ENCODE assay signal across 1 cellular context in the genomic region with DNA sequence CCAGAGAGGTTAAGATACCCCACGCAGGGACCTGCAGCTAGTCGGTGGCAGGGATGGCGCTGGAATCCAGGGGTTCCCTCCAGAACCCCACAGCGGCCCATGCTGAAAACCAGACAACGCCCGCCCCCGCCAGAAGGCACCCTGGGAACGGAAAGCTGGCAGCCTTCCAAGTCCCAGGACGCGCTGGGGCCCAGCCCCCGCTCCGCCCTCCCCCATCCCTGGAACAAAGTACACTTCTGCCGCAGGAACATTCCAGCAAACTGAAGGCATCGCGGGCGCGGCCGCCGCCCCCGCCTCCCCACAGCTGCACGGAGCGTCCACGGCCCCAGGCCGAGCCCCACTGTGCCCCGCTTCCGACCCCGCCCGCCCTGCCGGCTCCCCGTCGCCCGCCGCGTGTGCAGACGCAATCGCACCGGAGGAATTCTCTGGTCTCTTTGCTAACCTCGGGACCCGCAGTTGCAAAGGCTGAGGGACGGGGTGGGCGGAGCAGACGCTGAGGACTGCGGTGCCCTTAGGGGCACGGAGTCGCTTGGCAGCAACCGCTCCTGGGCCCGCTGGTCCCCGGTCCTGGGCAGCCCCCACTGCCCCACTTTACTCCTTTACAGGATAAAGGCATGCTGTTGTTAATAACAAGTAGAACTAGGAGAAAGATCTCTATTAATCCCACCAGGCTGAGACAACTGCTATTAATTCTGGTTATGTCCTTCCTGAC.
A peak's percentile ranks its signal among the peaks of the same experiment; 100 is the strongest.
TF ChIP-seq lines count a peak whose summit lies in the region.

No MANE protein-coding gene starts in this region.

TF ChIP-seq in Ishikawa, 13 proteins besides CTCF, POLR2A, EP300 and RAD21 (continued from another document):
- TF ChIP-seq, protein P1, sequence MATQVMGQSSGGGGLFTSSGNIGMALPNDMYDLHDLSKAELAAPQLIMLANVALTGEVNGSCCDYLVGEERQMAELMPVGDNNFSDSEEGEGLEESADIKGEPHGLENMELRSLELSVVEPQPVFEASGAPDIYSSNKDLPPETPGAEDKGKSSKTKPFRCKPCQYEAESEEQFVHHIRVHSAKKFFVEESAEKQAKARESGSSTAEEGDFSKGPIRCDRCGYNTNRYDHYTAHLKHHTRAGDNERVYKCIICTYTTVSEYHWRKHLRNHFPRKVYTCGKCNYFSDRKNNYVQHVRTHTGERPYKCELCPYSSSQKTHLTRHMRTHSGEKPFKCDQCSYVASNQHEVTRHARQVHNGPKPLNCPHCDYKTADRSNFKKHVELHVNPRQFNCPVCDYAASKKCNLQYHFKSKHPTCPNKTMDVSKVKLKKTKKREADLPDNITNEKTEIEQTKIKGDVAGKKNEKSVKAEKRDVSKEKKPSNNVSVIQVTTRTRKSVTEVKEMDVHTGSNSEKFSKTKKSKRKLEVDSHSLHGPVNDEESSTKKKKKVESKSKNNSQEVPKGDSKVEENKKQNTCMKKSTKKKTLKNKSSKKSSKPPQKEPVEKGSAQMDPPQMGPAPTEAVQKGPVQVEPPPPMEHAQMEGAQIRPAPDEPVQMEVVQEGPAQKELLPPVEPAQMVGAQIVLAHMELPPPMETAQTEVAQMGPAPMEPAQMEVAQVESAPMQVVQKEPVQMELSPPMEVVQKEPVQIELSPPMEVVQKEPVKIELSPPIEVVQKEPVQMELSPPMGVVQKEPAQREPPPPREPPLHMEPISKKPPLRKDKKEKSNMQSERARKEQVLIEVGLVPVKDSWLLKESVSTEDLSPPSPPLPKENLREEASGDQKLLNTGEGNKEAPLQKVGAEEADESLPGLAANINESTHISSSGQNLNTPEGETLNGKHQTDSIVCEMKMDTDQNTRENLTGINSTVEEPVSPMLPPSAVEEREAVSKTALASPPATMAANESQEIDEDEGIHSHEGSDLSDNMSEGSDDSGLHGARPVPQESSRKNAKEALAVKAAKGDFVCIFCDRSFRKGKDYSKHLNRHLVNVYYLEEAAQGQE (IDR thresholded peaks at IDR 0.05; ENCODE audit: low read depth): no peak
- peak; percentile 90 for TF ChIP-seq EGR1 (IDR thresholded peaks at IDR 0.05)
